Comparison of ENCODE assay signal across 8 cellular contexts in the genomic region with DNA sequence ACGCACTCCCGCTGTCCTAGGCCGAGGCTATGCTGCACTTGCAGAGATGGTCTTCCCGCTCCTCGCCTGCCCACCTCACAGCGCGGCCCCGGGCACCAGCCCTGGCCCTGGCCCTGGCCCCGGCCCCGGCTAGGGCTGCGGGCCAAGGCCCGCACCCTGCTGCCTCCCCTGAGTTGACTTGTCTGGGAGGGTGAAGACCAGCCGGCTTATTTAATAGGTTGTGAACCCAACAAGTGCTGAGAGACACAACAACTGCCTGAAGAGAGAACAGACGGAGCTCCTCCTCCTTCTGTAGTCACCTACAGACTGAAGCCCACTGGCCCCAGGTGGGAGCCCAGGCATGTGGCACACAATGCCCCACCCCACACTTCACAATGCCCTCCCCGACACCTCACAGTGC. TPM values are rescaled to one million over a fixed set of nuclear protein-coding genes. Genes with fewer than 3 reads are reported as not detected.
DNase-seq lines count a peak whose midpoint lies in the region; ATAC-seq and TF ChIP-seq lines count a peak whose summit lies in the region.
"Not testable (repeated sequence)": the region's sequence is repeated elsewhere in the genome, so short reads cannot be mapped to it uniquely, and the experiment has no call there.

AGAP4 (minus strand) TSS at position 101 of the 400 bp plus-strand sequence. CDS start 153 bp downstream, outside the sequence.

- intact Hi-C loops in A673 (cut with micrococcal nuclease; ENCODE audit: unreplicated experiment); activated CD4-positive, alpha-beta T cell treated with anti-CD3 and anti-CD28 coated beads for 36 hours (cut with DNase I, micrococcal nuclease); posterior vena cava (cut with DNase I): not testable (repeated sequence)

- H3K4me3 Mint-ChIP-seq in activated CD4-positive, alpha-beta T cell treated with anti-CD3 and anti-CD28 coated beads for 36 hours; endothelial cell (ENCODE audit: unreplicated experiment): not testable (repeated sequence)

- not testable (repeated sequence) for BruUV-seq in A673 (replicated peaks; lab: Mats Ljungman, UMichigan)

- not testable (repeated sequence) for ATAC-seq in activated CD4-positive, alpha-beta T cell treated with anti-CD3 and anti-CD28 coated beads for 36 hours; activated naive CD4-positive, alpha-beta T cell treated with anti-CD3 and anti-CD28 coated beads, Interleukin-2, amount 50 U/mL, for 72 hours

- not testable (repeated sequence) for H3K27me3 ChIP-seq in A673 (replicated peaks; ENCODE audit: insufficient read depth, low read depth, low read length, poor library complexity); tibial nerve

- H3K4me1 ChIP-seq in A673 (ENCODE audit: insufficient read depth, low read length, poor library complexity, severe bottlenecking); tibial nerve: not testable (repeated sequence)

- not testable (repeated sequence) for H3K27ac ChIP-seq in A673 (ENCODE audit: low read depth, low read length, poor library complexity, severe bottlenecking); tibial nerve

- not testable (repeated sequence) for H3K36me3 ChIP-seq in A673 (ENCODE audit: insufficient read depth, low read length, poor library complexity, severe bottlenecking)
- H3K36me3 ChIP-seq in tibial nerve, result peaks cover 0 to 11% (median 0%) of the 10 kb centered on the region in 3 donors

- H3K27ac Mint-ChIP-seq in activated CD4-positive, alpha-beta T cell treated with anti-CD3 and anti-CD28 coated beads for 36 hours; activated naive CD4-positive, alpha-beta T cell treated with anti-CD3 and anti-CD28 coated beads, Interleukin-2, amount 50 U/mL, for 72 hours; endothelial cell (ENCODE audit: unreplicated experiment): not testable (repeated sequence)

- DNase-seq in A673 (ENCODE audit: low spot score); NCI-H460 (ENCODE audit: extremely low read depth, low read depth); activated CD4-positive, alpha-beta T cell treated with anti-CD3 and anti-CD28 coated beads for 36 hours; activated naive CD4-positive, alpha-beta T cell treated with anti-CD3 and anti-CD28 coated beads, Interleukin-2, amount 50 U/mL, for 72 hours (ENCODE audit: low spot score in 2 of 2); endothelial cell (ENCODE audit: low spot score); mesenteric fat pad (ENCODE audit: low spot score); posterior vena cava (ENCODE audit: low spot score); tibial nerve (ENCODE audit: low spot score in 2 of 2): not testable (repeated sequence)

- H3K36me3 Mint-ChIP-seq in activated CD4-positive, alpha-beta T cell treated with anti-CD3 and anti-CD28 coated beads for 36 hours (ENCODE audit: low read depth); activated naive CD4-positive, alpha-beta T cell treated with anti-CD3 and anti-CD28 coated beads, Interleukin-2, amount 50 U/mL, for 72 hours; endothelial cell (ENCODE audit: low read depth, unreplicated experiment): not testable (repeated sequence)

- H3K9me3 Mint-ChIP-seq in activated CD4-positive, alpha-beta T cell treated with anti-CD3 and anti-CD28 coated beads for 36 hours (ENCODE audit: low read depth); activated naive CD4-positive, alpha-beta T cell treated with anti-CD3 and anti-CD28 coated beads, Interleukin-2, amount 50 U/mL, for 72 hours; endothelial cell (ENCODE audit: unreplicated experiment): not testable (repeated sequence)

- TF ChIP-seq EP300 in tibial nerve (IDR thresholded peaks at IDR 0.05), result not testable (repeated sequence)

- H3K4me1 Mint-ChIP-seq in activated CD4-positive, alpha-beta T cell treated with anti-CD3 and anti-CD28 coated beads for 36 hours; endothelial cell (ENCODE audit: unreplicated experiment): not testable (repeated sequence)

- H3K4me3 ChIP-seq in A673 (ENCODE audit: low read depth, low read length, poor library complexity, severe bottlenecking); tibial nerve: not testable (repeated sequence)

- not testable (repeated sequence) for TF ChIP-seq CTCF in A673 (conservative IDR thresholded peaks at IDR 0.05; ENCODE audit: low read depth, low read length); endothelial cell (IDR thresholded peaks at IDR 0.05; ENCODE audit: unreplicated experiment); tibial nerve (IDR thresholded peaks at IDR 0.05)

- no CpG with 5 or more reads among the region's 15 CpGs for WGBS in tibial nerve, 2 donors

- not testable (repeated sequence) for H3K9me3 ChIP-seq in A673 (ENCODE audit: low read depth, low read length, poor library complexity, severe bottlenecking); tibial nerve

- CTCF ChIA-PET in A673 (lab: Charles Lee); activated CD4-positive, alpha-beta T cell treated with anti-CD3 and anti-CD28 coated beads for 36 hours (lab: Charles Lee): not testable (repeated sequence)

- TF ChIP-seq POLR2A in tibial nerve (IDR thresholded peaks at IDR 0.05), result not testable (repeated sequence)

- not testable (repeated sequence) for H3K27me3 Mint-ChIP-seq in activated CD4-positive, alpha-beta T cell treated with anti-CD3 and anti-CD28 coated beads for 36 hours; endothelial cell (ENCODE audit: unreplicated experiment)

- POLR2A ChIA-PET in A673 (lab: Charles Lee; ENCODE audit: low non-redundant PET); activated CD4-positive, alpha-beta T cell treated with anti-CD3 and anti-CD28 coated beads for 36 hours (lab: Charles Lee): not testable (repeated sequence)

RNA-seq across cellular contexts. Expression of gene AGAP4, which starts in this region (rescaled TPM):
- 20.8 and 22.6 TPM in 2 replicates for total RNA-seq in A673 (2021)
- 9.4 and 13.2 TPM in 2 replicates for total RNA-seq in NCI-H460 (2014; rRNA removed; shearing (Covaris generic))
- 31.6 and 45.8 TPM in 2 replicates for polyA plus RNA-seq in NCI-H460 (2014; cell fraction: nucleus; rRNA removed)
- total RNA-seq in activated CD4-positive, alpha-beta T cell treated with anti-CD3 and anti-CD28 coated beads for 36 hours, result 10 to 100 TPM; 21.9 to 22.7 TPM
- total RNA-seq in activated naive CD4-positive, alpha-beta T cell treated with anti-CD3 and anti-CD28 coated beads, Interleukin-2, amount 50 U/mL, for 72 hours, result 10 to 100 TPM; 15.5 to 16.3 TPM
- 30.4 TPM for total RNA-seq in endothelial cell (ENCODE audit: unreplicated experiment)
- 14.4 TPM for total RNA-seq in mesenteric fat pad
- total RNA-seq in posterior vena cava, result 10 to 100 TPM; 11.2 to 11.7 TPM
- 10 to 100 TPM; 12.2 to 31.5 (median 20.9) TPM for total RNA-seq in tibial nerve
